8 cellular contexts compared by ENCODE assay signal in genomic region chr15:88638626-88639372, GRCh38. TPM values are rescaled to one million over a fixed set of nuclear protein-coding genes. Genes with fewer than 3 reads are reported as not detected.
DNase-seq lines count a peak whose midpoint lies in the region; ATAC-seq and TF ChIP-seq lines count a peak whose summit lies in the region.

Gene ISG20, plus strand, starts transcription at chr15:88639016. Its CDS starts 351 bp downstream, at chr15:88639367.

- TF ChIP-seq CTCF in IMR-90 (conservative IDR thresholded peaks at IDR 0.05; ENCODE audit: low read depth, low read length) (peak; percentile 57), fibroblast of mammary gland (conservative IDR thresholded peaks at IDR 0.05; ENCODE audit: control insufficient read depth, insufficient read depth, low read depth, low read length) (peak; percentile 32), natural killer cell (IDR thresholded peaks at IDR 0.05) (peak; percentile 38)

- peak within 1 kb of the TSS; percentile 74 for H3K14ac ChIP-seq in IMR-90 (replicated peaks; ENCODE audit: low read depth, low read length)

- in situ Hi-C loops in IMR-90 (cut with MboI; ENCODE audit: low sequenced_read_pairs), result no loop called here

- no peaks in the 10 kb centered on the region for H3K36me3 Mint-ChIP-seq in natural killer cell

- H3K27ac Mint-ChIP-seq in natural killer cell, result peak within 1 kb of the TSS; percentile 97 to 98

- peaks cover 3% of the 10 kb centered on the region for H3K36me3 ChIP-seq in IMR-90 (ENCODE audit: control insufficient read depth, insufficient read depth, low read length)

- peak; percentile 47 for TF ChIP-seq RAD21 in IMR-90 (IDR thresholded peaks at IDR 0.05; ENCODE audit: low read length)

- DNase-seq in DMS79 (lab: John Stamatoyannopoulos, UW) (peak; percentile 70), IMR-90 (peak; percentile 99), RPMI8226 (peak; percentile 96), fibroblast of mammary gland (ENCODE audit: low read depth) (peak; percentile 98), natural killer cell (peak; percentile 93)
- DNase-seq in activated T-helper 1 cell treated with anti-CD3 and anti-CD28 coated beads, Interleukin-2, amount 50 U/mL, for 16 hours (ENCODE audit: low read depth in 1 of 2, low spot score in 1 of 2), result peak; percentile 93 to 96
- DNase-seq in stimulated activated naive CD4-positive, alpha-beta T cell treated with Interleukin-2 at 50 U/mL for 16 hours (lab: John Stamatoyannopoulos, UW), result peak; percentile 96

- BruUV-seq in IMR-90 (replicated peaks; lab: Mats Ljungman, UMichigan), result no TSS peak

- peak within 1 kb of the TSS; percentile 89; the same call in 1 of the 2 replicates for H3K23ac ChIP-seq in IMR-90 (ENCODE audit: low read depth, low read length)

- peak within 1 kb of the TSS; percentile 87 for H3K27ac ChIP-seq in IMR-90 (ENCODE audit: insufficient read depth, low read length)

- H3K56ac ChIP-seq in IMR-90 (ENCODE audit: extremely low read depth, insufficient read depth, low read length), result no peak within 1 kb of the TSS

- POLR2A ChIA-PET in IMR-90 (lab: Charles Lee; ENCODE audit: unreplicated experiment), result interaction anchor here (0.6 to 1.1 kb wide), 2 partner anchors 10 to 16 kb away, joined by 4 read pairs; no protein-coding TSS in a partner anchor

- no peaks in the 10 kb centered on the region for H3K9me3 Mint-ChIP-seq in natural killer cell

- H3K4me2 ChIP-seq in IMR-90 (ENCODE audit: low read depth, low read length), result peak within 1 kb of the TSS; percentile 53

- intact Hi-C loops in IMR-90 (cut with micrococcal nuclease), result no loop called here
- intact Hi-C loops in natural killer cell (cut with micrococcal nuclease), result loop anchor here (1.0 kb wide), 2 partner anchors 14 to 696 kb away; partner anchors contain the start of gene POLG

- peak within 1 kb of the TSS; percentile 92 for H3K4me3 Mint-ChIP-seq in natural killer cell

- H2BK120ac ChIP-seq in IMR-90 (ENCODE audit: low read depth, low read length), result peak within 1 kb of the TSS; percentile 74

- H2BK5ac ChIP-seq in IMR-90 (ENCODE audit: low read depth, low read length, poor library complexity, severe bottlenecking), result peak within 1 kb of the TSS; percentile 90

- peak within 1 kb of the TSS in 1 of 2 experiments; percentile 55; a peak in 3 of 4 replicates for H4K8ac ChIP-seq in IMR-90 (ENCODE audit: low read depth in 2 of 2, low read length in 2 of 2)

- 6% methylated on average over 6 of the region's 27 CpGs; no CpG with 5 or more reads in 1 of the 2 experiments for WGBS in IMR-90 (ENCODE audit: extremely low coverage in 2 of 2, insufficient read length in 1 of 2), 2 experiments

- H2AK5ac ChIP-seq in IMR-90 (ENCODE audit: low read depth, low read length), result peak within 1 kb of the TSS; percentile 87

- CTCF ChIA-PET in IMR-90 (lab: Yijun Ruan, JAX), result interaction anchor here (0.7 to 1.4 kb wide), 2 partner anchors 11 to 171 kb away, joined by 3 to 4 read pairs; partner anchors contain the start of genes MRPL46 and MRPS11

- H3K4me1 ChIP-seq in IMR-90 (ENCODE audit: control insufficient read depth, insufficient read depth, low read length), result peaks cover 18% of the 10 kb centered on the region

- no peaks in the 10 kb centered on the region for H3K27me3 Mint-ChIP-seq in natural killer cell (ENCODE audit: low read depth in 2 of 2)

- peaks cover 11% of the 10 kb centered on the region for H3K9me1 ChIP-seq in IMR-90 (ENCODE audit: insufficient read depth, low read length)

- H3K4me3 ChIP-seq in IMR-90 (ENCODE audit: insufficient read depth, low read depth, low read length) (peak within 1 kb of the TSS; percentile 44), fibroblast of mammary gland (ENCODE audit: control insufficient read depth, low read depth, low read length) (peak within 1 kb of the TSS; percentile 47)

- H4K20me1 ChIP-seq in IMR-90 (ENCODE audit: insufficient read depth, low read length), result peaks cover 17% of the 10 kb centered on the region

- dilution Hi-C loops in IMR-90 (cut with HindIII; ENCODE audit: low sequenced_read_pairs, unreplicated experiment), result no loop called here

- peak within 1 kb of the TSS; percentile 66; the same call in 2 of the 3 replicates for H2BK15ac ChIP-seq in IMR-90 (ENCODE audit: low read depth, low read length)

- peak within 1 kb of the TSS; percentile 41 for H3K9ac ChIP-seq in IMR-90 (ENCODE audit: low read depth, low read length)

- H3K9me3 ChIP-seq in IMR-90 (ENCODE audit: control insufficient read depth, insufficient read depth, low read length), result no peaks in the 10 kb centered on the region

- peak within 1 kb of the TSS; percentile 23 for H4K5ac ChIP-seq in IMR-90 (ENCODE audit: low read depth, low read length)

- H3K4me1 Mint-ChIP-seq in natural killer cell, result peaks cover 58 to 63% of the 10 kb centered on the region in 2 donors

- H3K27me3 ChIP-seq in IMR-90 (ENCODE audit: control insufficient read depth, insufficient read depth, low read length), result no peaks in the 10 kb centered on the region

- ATAC-seq in GM21529 (IDR thresholded peaks at IDR 0.05; ENCODE audit: unreplicated experiment) (peak; percentile 63), IMR-90 (ENCODE audit: low read depth) (peak; percentile 93), natural killer cell (peak; percentile 80 to 95 (median 88))

- H3K79me1 ChIP-seq in IMR-90 (ENCODE audit: low read depth in 1 of 2, low read length in 2 of 2), result peaks cover 4 to 43% of the 10 kb centered on the region in 2 experiments

- H2BK20ac ChIP-seq in IMR-90 (ENCODE audit: low read depth, low read length), result peak within 1 kb of the TSS; percentile 65; the same call in 1 of the 2 replicates

- H4K91ac ChIP-seq in IMR-90 (ENCODE audit: insufficient read depth, low read depth, low read length), result peak within 1 kb of the TSS; percentile 58

- H2AFZ ChIP-seq in IMR-90 (replicated peaks; ENCODE audit: low read length, poor library complexity), result peak within 1 kb of the TSS; percentile 90

- TF ChIP-seq POLR2A in IMR-90 (IDR thresholded peaks at IDR 0.05; ENCODE audit: low read depth, low read length), result peak; percentile 94

- H3K4ac ChIP-seq in IMR-90 (ENCODE audit: low read depth, low read length), result peak within 1 kb of the TSS; percentile 85

- H3K18ac ChIP-seq in IMR-90 (ENCODE audit: low read depth, low read length), result peak within 1 kb of the TSS; percentile 14

- peak within 1 kb of the TSS; percentile 97 for H2AK9ac ChIP-seq in IMR-90 (replicated peaks; ENCODE audit: low read depth, low read length, poor library complexity)

TF ChIP-seq in IMR-90, 13 proteins besides CTCF, POLR2A, EP300 and RAD21:
- no peak for TF ChIP-seq MAFK (IDR thresholded peaks at IDR 0.05; ENCODE audit: low read depth, low read length)
- TF ChIP-seq FOS (IDR thresholded peaks at IDR 0.05; ENCODE audit: low read depth, low read length), result peak; percentile 96; the same call in 1 of the 2 replicates
- peak; percentile 100 for TF ChIP-seq CEBPB (IDR thresholded peaks at IDR 0.05; ENCODE audit: low read depth, low read length)
- TF ChIP-seq ELK1 (IDR thresholded peaks at IDR 0.05; ENCODE audit: borderline replicate concordance, low read depth, low read length), result no peak
- peak; percentile 95 for TF ChIP-seq MAZ (IDR thresholded peaks at IDR 0.05; ENCODE audit: borderline replicate concordance, low read depth, low read length)
- TF ChIP-seq MXI1 (IDR thresholded peaks at IDR 0.05; ENCODE audit: borderline replicate concordance, low read depth, low read length), result peak; percentile 94
- TF ChIP-seq SMC3 (IDR thresholded peaks at IDR 0.05; ENCODE audit: low read depth, low read length), result no peak
- TF ChIP-seq CHD1 (IDR thresholded peaks at IDR 0.05; ENCODE audit: low read depth, low read length), result no peak; the same call in none of the 2 replicates
- peak; percentile 94 for TF ChIP-seq BHLHE40 (IDR thresholded peaks at IDR 0.05; ENCODE audit: low read depth, low read length)
- TF ChIP-seq NFE2L2 (IDR thresholded peaks at IDR 0.05; ENCODE audit: low read depth, low read length), result peak; percentile 43; the same call in 1 of the 2 replicates
- TF ChIP-seq RCOR1 (IDR thresholded peaks at IDR 0.05; ENCODE audit: insufficient replicate concordance, low read length), result peak; percentile 78
- no peak for TF ChIP-seq RFX5 (IDR thresholded peaks at IDR 0.05; ENCODE audit: low read depth, low read length)
- TF ChIP-seq USF2 (IDR thresholded peaks at IDR 0.05; ENCODE audit: low read depth, low read length), result peak; percentile 96
TF ChIP-seq in IMR-90: peak in this region for 8.

RNA-seq across cellular contexts. Expression of gene ISG20, which starts in this region (rescaled TPM):
- total RNA-seq in IMR-90 (2012; rRNA removed) (0.72 and 1.1 TPM in 2 replicates), natural killer cell (100 to 1,000 TPM in 2 of 3 donors, 10 to 100 TPM in 1; 80.6 to 137 (median 116) TPM)
- polyA plus RNA-seq in IMR-90 (2012; rRNA removed), result 1.2 and 3.1 TPM in 2 replicates
- polyA plus RNA-seq in IMR-90 (2012; cell fraction: cytosol; rRNA removed), result 1.7 and 3.0 TPM in 2 replicates
- polyA plus RNA-seq in IMR-90 (2012; cell fraction: nucleus; rRNA removed; ENCODE audit: low replicate concordance), result 3.5 and 5.7 TPM in 2 replicates

Comparison
In these comparisons a context has a peak if more than half of its experiments do, and no peak if none do; other contexts are left out.
1. Peak in every context shown above with its lines: DNase-seq, ATAC-seq, H3K4me3 ChIP-seq and H3K27ac ChIP-seq.
2. RNA of gene ISG20 (total RNA-seq): 80.6 to 137 TPM in natural killer cell; 0.72 to 1.1 TPM in IMR-90; every median in the first group is over 10 times any median in the second.